35 cellular contexts compared by ENCODE assay signal in the genomic region with DNA sequence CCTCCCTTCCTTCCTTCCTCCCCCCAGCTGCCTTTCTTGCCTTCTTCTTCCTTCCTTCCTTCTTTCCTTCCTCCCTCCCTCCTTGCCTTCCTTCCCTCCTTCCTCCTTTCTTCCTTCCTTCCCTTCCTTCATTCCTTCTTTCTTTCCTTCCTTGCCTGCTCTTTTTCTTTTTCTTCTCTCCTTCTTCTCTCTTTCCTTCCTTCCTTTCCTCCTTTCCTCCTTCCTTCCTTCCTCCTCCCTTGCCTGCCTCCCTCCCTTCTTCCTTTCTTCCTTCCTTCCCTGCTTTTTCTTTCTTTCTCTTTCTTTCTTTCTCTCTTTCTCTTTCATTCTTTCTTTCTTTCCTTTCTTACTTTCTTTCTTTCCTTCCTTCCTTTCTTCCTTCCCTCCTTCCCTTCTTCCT. TPM values are rescaled to one million over a fixed set of nuclear protein-coding genes. Genes with fewer than 3 reads are reported as not detected.
"Had no signal": no experiment of that assay in that cellular context is flagged by ENCODE, and none has a peak within 500 bp of the region (broad histone marks: within the 10 kb centered on the region; RNA-seq: fewer than 3 reads in every experiment).

No MANE protein-coding gene starts in this region.

- H3K4me3 ChIP-seq: adrenal gland, ascending aorta, body of pancreas, breast epithelium, cardiac muscle cell had no signal

- ATAC-seq: activated naive CD4-positive, alpha-beta T cell treated with anti-CD3 and anti-CD28 coated beads, Interleukin-2, amount 50 U/mL, for 72 hours; activated naive CD8-positive, alpha-beta T cell treated with anti-CD3 and anti-CD28 coated beads, Interleukin-2, amount 50 U/mL, for 24 hours; activated T-cell treated with anti-CD3 and anti-CD28 coated beads, Interleukin-2, amount 50 U/mL, for 4 hours; activated T-cell treated with anti-CD3 and anti-CD28 coated beads, Interleukin-2, amount 50 U/mL, for 72 hours; activated T-helper 17 cell treated with anti-CD3 and anti-CD28 coated beads, Interleukin-2, amount 50 U/mL, for 72 hours; body of pancreas had no signal

- FAIRE-seq: astrocyte, bronchial epithelial cell had no signal

- H3K9me3 ChIP-seq: adrenal gland, ascending aorta, body of pancreas, breast epithelium had no signal

- H3K27ac ChIP-seq: adrenal gland, ascending aorta, body of pancreas, brain microvascular endothelial cell, breast epithelium, cardiac muscle cell had no signal

- H3K36me3 ChIP-seq: adrenal gland, ascending aorta, brain microvascular endothelial cell, breast epithelium, cardiac muscle cell had no signal

- H3K4me1 ChIP-seq: adrenal gland, ascending aorta, body of pancreas, breast epithelium had no signal

- DNase-seq: activated effector memory CD4-positive, alpha-beta T cell treated with anti-CD3 and anti-CD28 coated beads, Interleukin-2, amount 50 U/mL, for 16 hours; activated effector memory CD4-positive, alpha-beta T cell treated with Interleukin-2 at 50 U/mL for 16 hours; activated gamma-delta T cell; activated gamma-delta T cell treated with Interleukin-2 at 50 U/mL for 16 hours; activated naive CD4-positive, alpha-beta T cell; activated naive CD4-positive, alpha-beta T cell treated with anti-CD3 and anti-CD28 coated beads for 36 hours; activated naive CD4-positive, alpha-beta T cell treated with anti-CD3 and anti-CD28 coated beads, Interleukin-2, amount 10 ng/mL, durations not matched to agents 7 days and 5 days; activated naive CD4-positive, alpha-beta T cell treated with anti-CD3 and anti-CD28 coated beads, Interleukin-2, amount 50 U/mL, for 16 hours; activated naive CD4-positive, alpha-beta T cell treated with Interleukin-2 at 50 U/mL for 16 hours; activated naive CD8-positive, alpha-beta T cell treated with anti-CD3 and anti-CD28 coated beads for 36 hours; activated naive CD8-positive, alpha-beta T cell treated with anti-CD3 and anti-CD28 coated beads, Interleukin-2, amount 10 ng/mL, durations not matched to agents 7 days and 5 days; activated naive CD8-positive, alpha-beta T cell treated with anti-CD3 and anti-CD28 coated beads, Interleukin-2, amount 50 U/mL, for 24 hours; activated T-cell treated with anti-CD3 and anti-CD28 coated beads, Interleukin-2, amount 50 U/mL, for 24 hours; activated T-cell treated with anti-CD3 and anti-CD28 coated beads, Interleukin-2, amount 50 U/mL, for 4 hours; activated T-cell treated with anti-CD3 and anti-CD28 coated beads, Interleukin-2, amount 50 U/mL, for 48 hours; activated T-cell treated with anti-CD3 and anti-CD28 coated beads, Interleukin-2, amount 50 U/mL, for 72 hours; adrenal gland; amniotic stem cell; amygdala; anterior cingulate cortex; aorta; body of pancreas; brain microvascular endothelial cell; caudate nucleus; central memory CD4-positive, alpha-beta T cell; cerebellar nuclear complex had no signal

- H3K27me3 ChIP-seq: adrenal gland, ascending aorta, body of pancreas, brain microvascular endothelial cell, breast epithelium, cardiac muscle cell had no signal

RNA-seq across cellular contexts. Expression of a gene that starts 49.1 kb away (rescaled TPM):
- total RNA-seq: activated naive CD4-positive, alpha-beta T cell treated with anti-CD3 and anti-CD28 coated beads for 36 hours; activated naive CD4-positive, alpha-beta T cell treated with anti-CD3 and anti-CD28 coated beads, Interleukin-2, amount 50 U/mL, for 72 hours; activated naive CD8-positive, alpha-beta T cell treated with anti-CD3 and anti-CD28 coated beads for 36 hours; activated naive CD8-positive, alpha-beta T cell treated with anti-CD3 and anti-CD28 coated beads, Interleukin-2, amount 10 ng/mL, durations not matched to agents 7 days and 5 days; activated T-cell treated with anti-CD3 and anti-CD28 coated beads, Interleukin-2, amount 50 U/mL, for 4 hours; activated T-cell treated with anti-CD3 and anti-CD28 coated beads, Interleukin-2, amount 50 U/mL, for 72 hours; activated T-helper 1 cell treated with anti-CD3 and anti-CD28 coated beads, Interleukin-12 subunit alpha, Interleukin-12 subunit beta, Interleukin-2, Interleukin-4 antibody, amounts not matched to agents 30 ng/mL and 10 ng/mL and 1 ng/mL, durations not matched to agents 14 hours and 24 hours and 36 hours; activated T-helper 17 cell treated with anti-CD3 and anti-CD28 coated beads, Interleukin-2, amount 50 U/mL, for 72 hours; activated T-helper 2 cell treated with anti-CD3 and anti-CD28 coated beads, Interferon-gamma antibody, Interleukin-2, Interleukin-4, amounts not matched to agents 10 μg/mL and 5 μg/mL and 100 μg/mL, durations not matched to agents 14 hours and 24 hours and 36 hours; cardiac muscle cell had no signal
- polyA plus RNA-seq: cardiac muscle cell had no signal
